Comparison of ENCODE assay signal across 24 cellular contexts in the genomic region with DNA sequence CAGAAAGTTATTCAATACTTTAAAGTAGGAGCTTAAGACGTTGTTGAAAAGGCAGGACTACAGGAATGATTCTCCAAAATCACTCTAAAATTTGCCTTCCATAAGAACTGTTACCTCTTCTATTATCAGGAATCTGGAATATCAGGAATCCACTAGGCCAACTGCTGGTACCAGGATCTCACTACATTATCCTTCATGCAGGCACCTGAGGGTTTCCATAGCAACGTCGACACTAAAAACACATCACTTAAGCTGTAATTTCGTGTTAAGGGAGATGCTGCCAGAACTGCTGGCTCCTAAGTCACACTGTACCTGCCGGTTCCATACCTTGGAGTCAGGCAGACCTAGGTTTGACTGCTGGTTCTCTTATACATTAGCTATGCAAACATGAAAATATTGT.
"Had no signal": no experiment of that assay in that cellular context is flagged by ENCODE, and none has a peak within 500 bp of the region (broad histone marks: within the 10 kb centered on the region; RNA-seq: fewer than 3 reads in every experiment).

No MANE protein-coding gene starts in this region.

- H3K9me3 ChIP-seq: breast epithelium, psoas muscle, sigmoid colon, tibial artery had no signal

- H3K4me3 Mint-ChIP-seq: activated B cell treated with CpG ODN at 0.5 μM for 24 hours; activated CD8-positive, alpha-beta memory T cell treated with anti-CD3 and anti-CD28 coated beads, Interleukin-2, amount 10 ng/mL, durations not matched to agents 7 days and 5 days; activated CD8-positive, alpha-beta T cell treated with anti-CD3 and anti-CD28 coated beads, Interleukin-2, amount 10 ng/mL, durations not matched to agents 7 days and 5 days; naive thymus-derived CD8-positive, alpha-beta T cell; neural progenitor cell; stimulated activated naive B cell treated with anti-CD40 and anti-IgM and Interleukin-4, amounts not matched to agents 10 μg/mL and 1 μg/mL and 100 μg/mL, for 72 hours had no signal

- H3K27ac Mint-ChIP-seq: activated B cell treated with CpG ODN at 0.5 μM for 24 hours; activated CD8-positive, alpha-beta memory T cell treated with anti-CD3 and anti-CD28 coated beads, Interleukin-2, amount 10 ng/mL, durations not matched to agents 7 days and 5 days; activated CD8-positive, alpha-beta T cell treated with anti-CD3 and anti-CD28 coated beads, Interleukin-2, amount 10 ng/mL, durations not matched to agents 7 days and 5 days; activated naive CD4-positive, alpha-beta T cell treated with anti-CD3 and anti-CD28 coated beads, Interleukin-2, amount 50 U/mL, for 72 hours; naive thymus-derived CD8-positive, alpha-beta T cell; neural progenitor cell; stimulated activated naive B cell treated with anti-CD40 and anti-IgM and Interleukin-4, amounts not matched to agents 10 μg/mL and 1 μg/mL and 100 μg/mL, for 72 hours had no signal

- H3K27me3 Mint-ChIP-seq: activated B cell treated with CpG ODN at 0.5 μM for 24 hours; activated CD8-positive, alpha-beta memory T cell treated with anti-CD3 and anti-CD28 coated beads, Interleukin-2, amount 10 ng/mL, durations not matched to agents 7 days and 5 days; stimulated activated naive B cell treated with anti-CD40 and anti-IgM and Interleukin-4, amounts not matched to agents 10 μg/mL and 1 μg/mL and 100 μg/mL, for 72 hours had no signal

- H3K4me1 Mint-ChIP-seq: activated B cell treated with CpG ODN at 0.5 μM for 24 hours; activated CD8-positive, alpha-beta memory T cell treated with anti-CD3 and anti-CD28 coated beads, Interleukin-2, amount 10 ng/mL, durations not matched to agents 7 days and 5 days; naive thymus-derived CD8-positive, alpha-beta T cell; neural progenitor cell; stimulated activated naive B cell treated with anti-CD40 and anti-IgM and Interleukin-4, amounts not matched to agents 10 μg/mL and 1 μg/mL and 100 μg/mL, for 72 hours had no signal

- H3K36me3 ChIP-seq: breast epithelium, neural progenitor cell, sigmoid colon, stomach, tibial artery had no signal

- H3K4me2 ChIP-seq: neural progenitor cell had no signal

- H3K4me1 ChIP-seq: breast epithelium, neural progenitor cell, parathyroid adenoma, psoas muscle, sigmoid colon, stomach, tibial artery had no signal

- H3K36me3 Mint-ChIP-seq: activated CD8-positive, alpha-beta memory T cell treated with anti-CD3 and anti-CD28 coated beads, Interleukin-2, amount 10 ng/mL, durations not matched to agents 7 days and 5 days; naive thymus-derived CD8-positive, alpha-beta T cell; neural progenitor cell; stimulated activated naive B cell treated with anti-CD40 and anti-IgM and Interleukin-4, amounts not matched to agents 10 μg/mL and 1 μg/mL and 100 μg/mL, for 72 hours had no signal

- H3K79me2 ChIP-seq: parathyroid adenoma had no signal

- DNase-seq: activated B cell treated with CpG ODN at 0.5 μM for 24 hours; activated CD8-positive, alpha-beta memory T cell treated with anti-CD3 and anti-CD28 coated beads, Interleukin-2, amount 10 ng/mL, durations not matched to agents 7 days and 5 days; activated CD8-positive, alpha-beta T cell treated with anti-CD3 and anti-CD28 coated beads, Interleukin-2, amount 10 ng/mL, durations not matched to agents 7 days and 5 days; activated naive CD4-positive, alpha-beta T cell; activated T-cell treated with anti-CD3 and anti-CD28 coated beads, Interleukin-2, amount 50 U/mL, for 48 hours; central memory CD4-positive, alpha-beta T cell; foreskin fibroblast; hippocampal formation; midbrain; naive thymus-derived CD8-positive, alpha-beta T cell; occipital lobe; psoas muscle; sigmoid colon; small intestine; stimulated activated CD4-positive, alpha-beta T cell treated with anti-CD3 and anti-CD28 coated beads, Interleukin-4, amount 100 ng/mL, for 4 hours; stimulated activated CD8-positive, alpha-beta memory T cell treated with anti-CD3 and anti-CD28 coated beads, Interleukin-4, amount 100 ng/mL, for 48 hours; stimulated activated naive B cell treated with anti-CD40 and anti-IgM and Interleukin-4, amounts not matched to agents 10 μg/mL and 1 μg/mL and 100 μg/mL, for 72 hours; stomach; tibial artery had no signal

- H3K27me3 ChIP-seq: breast epithelium, neural progenitor cell, sigmoid colon, stomach, tibial artery had no signal

- H3K27ac ChIP-seq: breast epithelium, neural progenitor cell, parathyroid adenoma, psoas muscle, sigmoid colon, stomach, tibial artery had no signal

- H2AFZ ChIP-seq: neural progenitor cell, parathyroid adenoma had no signal

- ATAC-seq: activated CD8-positive, alpha-beta memory T cell treated with anti-CD3 and anti-CD28 coated beads, Interleukin-2, amount 10 ng/mL, durations not matched to agents 7 days and 5 days; activated CD8-positive, alpha-beta T cell treated with anti-CD3 and anti-CD28 coated beads, Interleukin-2, amount 10 ng/mL, durations not matched to agents 7 days and 5 days; activated naive CD4-positive, alpha-beta T cell treated with anti-CD3 and anti-CD28 coated beads, Interleukin-2, amount 50 U/mL, for 72 hours; esophagus mucosa; naive thymus-derived CD8-positive, alpha-beta T cell; psoas muscle; stimulated activated naive B cell treated with anti-CD40 and anti-IgM and Interleukin-4, amounts not matched to agents 10 μg/mL and 1 μg/mL and 100 μg/mL, for 72 hours had no signal

- H3K4me3 ChIP-seq: breast epithelium, neural progenitor cell, psoas muscle, sigmoid colon, stomach, tibial artery had no signal
